In the genomic region with DNA sequence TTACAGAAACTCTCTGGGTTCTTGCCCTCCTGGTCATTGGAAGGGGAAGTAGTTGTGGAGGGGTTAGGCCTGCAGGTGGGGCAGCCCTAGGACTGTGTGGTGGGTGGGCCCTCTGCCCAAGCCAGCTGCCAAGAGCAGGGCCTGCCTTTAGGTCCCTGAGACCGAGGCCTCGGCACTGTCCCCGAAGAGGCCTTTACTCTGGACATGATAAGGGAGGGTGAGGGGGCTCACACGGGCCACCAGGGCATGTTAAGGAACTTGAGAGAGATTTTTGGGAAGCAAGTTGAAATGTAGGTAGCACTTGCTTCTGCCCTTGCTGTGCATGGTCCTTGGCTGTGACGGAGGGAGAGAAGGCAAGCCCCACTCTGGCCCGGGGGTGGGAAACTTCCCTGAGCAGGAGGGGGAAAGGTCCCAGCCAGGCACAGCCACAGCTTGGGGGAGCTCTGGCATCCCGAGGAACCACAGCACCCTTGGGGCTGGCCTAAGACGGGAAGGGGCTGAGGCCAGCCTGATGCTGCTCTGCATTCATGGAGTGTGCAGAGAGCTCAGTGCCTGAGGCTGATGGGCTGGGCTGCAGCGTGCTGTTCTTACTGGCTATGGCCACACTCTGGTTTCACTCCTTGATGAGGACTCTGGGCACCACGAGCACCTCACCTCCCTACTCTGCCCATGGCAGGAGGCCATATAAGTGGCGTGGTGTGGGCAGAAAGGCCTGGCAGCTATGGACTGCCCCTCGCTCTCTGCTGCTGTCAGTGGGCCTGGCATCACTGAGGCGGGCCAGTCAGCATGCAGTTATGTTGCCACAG, we compare ENCODE assay signal across 1 cellular context.
TF ChIP-seq lines count a peak whose summit lies in the region.

No MANE protein-coding gene starts in this region.

TF ChIP-seq in H1, 55 proteins besides CTCF, POLR2A, EP300 and RAD21:
- 0 out of 2 replicates have a peak, but pooled peaks have one; percentile 42 for TF ChIP-seq POLR2AphosphoS5 (IDR thresholded peaks at IDR 0.05; ENCODE audit: low read depth, low read length)
- TF ChIP-seq SP4 (IDR thresholded peaks at IDR 0.05; ENCODE audit: low read length), result no peak
